In the genomic region with DNA sequence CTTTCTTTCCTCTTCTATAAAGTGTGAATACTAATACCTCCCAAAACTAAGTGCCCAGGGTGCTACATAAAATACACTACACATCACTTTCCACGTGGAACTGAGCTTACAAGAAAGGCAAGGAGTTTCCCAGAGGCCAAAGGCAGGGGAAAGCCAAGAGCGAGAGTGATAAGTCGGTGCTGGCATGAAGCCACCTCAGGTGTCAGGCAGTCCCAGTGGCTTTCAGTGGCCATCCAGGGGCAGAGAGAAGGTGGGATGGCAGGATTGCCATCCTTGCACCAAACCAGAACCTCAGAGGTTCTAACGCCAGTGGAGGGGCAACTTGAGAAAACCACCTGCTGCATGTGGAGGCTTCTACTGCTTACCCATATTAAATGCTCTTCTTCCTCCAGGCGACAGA, we compare ENCODE assay signal across 23 cellular contexts.
DNase-seq lines count a peak whose midpoint lies in the region; ATAC-seq and TF ChIP-seq lines count a peak whose summit lies in the region.
"Had no signal": no experiment of that assay in that cellular context is flagged by ENCODE, and none has a peak within 500 bp of the region (broad histone marks: within the 10 kb centered on the region; RNA-seq: fewer than 3 reads in every experiment).

No MANE protein-coding gene starts in this region.

- no peaks in the 10 kb centered on the region for H4K20me1 ChIP-seq in hepatocyte (ENCODE audit: insufficient read depth, poor library complexity, severe bottlenecking)

- H3K4me1 ChIP-seq in Peyer's patch = peaks cover 0 to 2% (median 0%) of the 10 kb centered on the region in 4 donors
- H3K4me1 ChIP-seq in hepatocyte (ENCODE audit: insufficient read depth) = peaks cover 25% of the 10 kb centered on the region
- H3K4me1 ChIP-seq: foreskin keratinocyte had no signal

- no peak overlapping the region for H3K4me3 Mint-ChIP-seq in CD14-positive monocyte
- H3K4me3 Mint-ChIP-seq: activated CD4-positive, alpha-beta memory T cell treated with anti-CD3 and anti-CD28 coated beads, Interleukin-2, amount 10 ng/mL, durations not matched to agents 7 days and 5 days; H9; immature natural killer cell; natural killer cell; WTC11 had no signal

- H3K4me2 ChIP-seq in hepatocyte = no peak overlapping the region

- no peak for TF ChIP-seq POLR2A in Peyer's patch (IDR thresholded peaks at IDR 0.05)

- intact Hi-C loops in CD14-positive monocyte (cut with micrococcal nuclease) = no loop called here
- intact Hi-C loops in sciatic nerve (cut with DNase I) = no loop called here

- no peak overlapping the region for H3K4me3 ChIP-seq in Peyer's patch
- no peak overlapping the region for H3K4me3 ChIP-seq in hepatocyte

- DNase-seq in CD14-positive monocyte (ENCODE audit: low spot score) = peak; percentile 9
- DNase-seq in Peyer's patch = peak in 2 of 3 donors; percentile 16 to 32
- no peak for DNase-seq in hepatocyte (ENCODE audit: low spot score)
- DNase-seq in sciatic nerve (ENCODE audit: low spot score) = peak; percentile 42
- DNase-seq in activated CD8-positive, alpha-beta memory T cell treated with anti-CD3 and anti-CD28 coated beads, Interleukin-2, amount 50 U/mL, for 4 hours = no peak
- DNase-seq: activated CD4-positive, alpha-beta memory T cell treated with anti-CD3 and anti-CD28 coated beads, Interleukin-2, amount 10 ng/mL, durations not matched to agents 7 days and 5 days; activated effector memory CD4-positive, alpha-beta T cell treated with Interleukin-2 at 50 U/mL for 16 hours; activated T-cell treated with anti-CD3 and anti-CD28 coated beads for 4 hours; effector CD4-positive, alpha-beta T cell; immature natural killer cell; left ventricle myocardium superior; NCI-H1092 treated with DMSO at 0.1 percent for 48 hours; NCI-H1930; NCI-H69; SHP77 had no signal

- TF ChIP-seq CTCF in CD14-positive monocyte (IDR thresholded peaks at IDR 0.05) = no peak
- no peak for TF ChIP-seq CTCF in Peyer's patch (IDR thresholded peaks at IDR 0.05)
- TF ChIP-seq CTCF in hepatocyte (IDR thresholded peaks at IDR 0.05; ENCODE audit: poor library complexity) = no peak

- H3K27me3 Mint-ChIP-seq in CD14-positive monocyte (ENCODE audit: low read depth in 3 of 3) = peaks cover 3 to 13% (median 10%) of the 10 kb centered on the region in 3 donors
- H3K27me3 Mint-ChIP-seq: progenitor cell of endocrine pancreas had no signal

- H3K9me3 Mint-ChIP-seq in CD14-positive monocyte = peaks cover 3 to 18% (median 9%) of the 10 kb centered on the region in 7 donors
- H3K9me3 Mint-ChIP-seq: activated CD4-positive, alpha-beta memory T cell treated with anti-CD3 and anti-CD28 coated beads, Interleukin-2, amount 10 ng/mL, durations not matched to agents 7 days and 5 days had no signal

- H3K27me3 ChIP-seq in Peyer's patch (no peaks in the 10 kb centered on the region), hepatocyte (no peaks in the 10 kb centered on the region)
- H3K27me3 ChIP-seq: foreskin keratinocyte had no signal

- ATAC-seq in sciatic nerve (no peak), GM18502 (IDR thresholded peaks at IDR 0.05; ENCODE audit: poor library complexity, unreplicated experiment) (no peak), HG03571 (IDR thresholded peaks at IDR 0.05; ENCODE audit: unreplicated experiment) (no peak), HG02885 (IDR thresholded peaks at IDR 0.05; ENCODE audit: poor library complexity, unreplicated experiment) (no peak)
- ATAC-seq: foreskin keratinocyte, left ventricle myocardium superior, natural killer cell, WTC11 had no signal

- no peaks in the 10 kb centered on the region for H3K9me2 ChIP-seq in hepatocyte (replicated peaks; ENCODE audit: insufficient read depth)

- no peak overlapping the region for H3K27ac Mint-ChIP-seq in CD14-positive monocyte
- H3K27ac Mint-ChIP-seq: activated CD4-positive, alpha-beta memory T cell treated with anti-CD3 and anti-CD28 coated beads, Interleukin-2, amount 10 ng/mL, durations not matched to agents 7 days and 5 days; H9; immature natural killer cell; natural killer cell; progenitor cell of endocrine pancreas; WTC11 had no signal

- H3K36me3 Mint-ChIP-seq in CD14-positive monocyte = no peaks in the 10 kb centered on the region
- H3K36me3 Mint-ChIP-seq: immature natural killer cell had no signal

- no peaks in the 10 kb centered on the region for H3K4me1 Mint-ChIP-seq in CD14-positive monocyte
- H3K4me1 Mint-ChIP-seq: activated CD4-positive, alpha-beta memory T cell treated with anti-CD3 and anti-CD28 coated beads, Interleukin-2, amount 10 ng/mL, durations not matched to agents 7 days and 5 days; immature natural killer cell; natural killer cell had no signal

- H3K79me2 ChIP-seq in hepatocyte = no peaks in the 10 kb centered on the region

- H3K9me3 ChIP-seq in Peyer's patch (no peaks in the 10 kb centered on the region), hepatocyte (ENCODE audit: low read depth) (no peaks in the 10 kb centered on the region)

- WGBS in hepatocyte (ENCODE audit: low lambda C conversion rate, missing lambda C conversion rate) = 91% methylated on average over 5 of the region's 5 CpGs

- H2AFZ ChIP-seq in hepatocyte = no peak overlapping the region

- H3K36me3 ChIP-seq in Peyer's patch = no peaks in the 10 kb centered on the region
- no peaks in the 10 kb centered on the region for H3K36me3 ChIP-seq in hepatocyte (replicated peaks; ENCODE audit: insufficient read depth, low read depth)

- H3K27ac ChIP-seq in Peyer's patch (peak overlapping the region in 1 of 4 donors; percentile 50), hepatocyte (peak overlapping the region; percentile 91)
- H3K27ac ChIP-seq: foreskin keratinocyte had no signal

Comparison
In these comparisons a context has a peak if more than half of its experiments do, and no peak if none do; other contexts are left out.
1. DNase-seq: peak in CD14-positive monocyte (single experiment), Peyer's patch (2 of 3) and sciatic nerve (single experiment); none in hepatocyte (single experiment) and activated CD8-positive, alpha-beta memory T cell treated with anti-CD3 and anti-CD28 coated beads, Interleukin-2, amount 50 U/mL, for 4 hours (single experiment).